In the genomic region with DNA sequence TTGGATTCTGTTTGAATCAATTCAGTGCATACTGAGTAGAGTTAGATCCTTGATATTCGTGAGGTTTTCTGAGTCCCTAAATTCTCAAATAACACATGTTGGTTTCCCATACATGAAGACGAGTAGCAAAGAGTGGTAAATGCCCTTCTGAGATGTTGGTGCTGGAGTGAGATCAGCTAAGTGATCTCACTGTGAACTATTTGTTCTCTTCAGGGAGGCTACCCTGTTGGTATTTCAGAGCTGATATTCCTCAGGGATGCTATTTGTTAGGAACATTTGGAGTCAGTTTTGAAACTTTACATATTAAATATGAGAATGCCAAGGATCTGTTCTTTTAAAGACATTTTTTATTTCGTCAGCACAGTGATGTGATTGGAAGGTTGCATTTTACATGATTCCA, we compare ENCODE assay signal across 14 cellular contexts. TPM values are rescaled to one million over a fixed set of nuclear protein-coding genes. Genes with fewer than 3 reads are reported as not detected.
DNase-seq lines count a peak whose midpoint lies in the region; ATAC-seq and TF ChIP-seq lines count a peak whose summit lies in the region.
"Had no signal": no experiment of that assay in that cellular context is flagged by ENCODE, and none has a peak within 500 bp of the region (broad histone marks: within the 10 kb centered on the region; RNA-seq: fewer than 3 reads in every experiment).

No MANE protein-coding gene starts in this region.

- H3K4me3 ChIP-seq in ACC112 (ENCODE audit: low read depth, low read length) (no peak overlapping the region), SK-N-SH (ENCODE audit: low read depth in 2 of 2, low read length in 1 of 2) (no peak overlapping the region), fibroblast of mammary gland (ENCODE audit: control insufficient read depth, low read depth, low read length) (no peak overlapping the region), parathyroid adenoma (ENCODE audit: low read depth, low read length) (no peak overlapping the region)
- H3K4me3 ChIP-seq: neural progenitor cell, SJCRH30, testis had no signal

- H3K27ac ChIP-seq in ACC112 (ENCODE audit: low read depth, low read length) (peak overlapping the region; percentile 47), SK-N-SH (ENCODE audit: low read depth in 2 of 2, low read length in 1 of 2) (peak overlapping the region; percentile 38 to 47; a peak in 3 of 4 replicates), parathyroid adenoma (peak overlapping the region; percentile 25)
- H3K27ac ChIP-seq: neural progenitor cell, SJCRH30, testis had no signal

- H3K4me1 ChIP-seq in ACC112 (ENCODE audit: control insufficient read depth, insufficient read depth, low read length, unreplicated experiment), result peaks cover 31% of the 10 kb centered on the region
- H3K4me1 ChIP-seq in SK-N-SH (ENCODE audit: control insufficient read depth in 1 of 2, insufficient read depth in 2 of 2, low read depth in 1 of 2, low read length in 1 of 2), result peaks cover 12 to 26% of the 10 kb centered on the region in 2 experiments
- H3K4me1 ChIP-seq in parathyroid adenoma, result peaks cover 47% of the 10 kb centered on the region
- H3K4me1 ChIP-seq: SJCRH30 had no signal

- ATAC-seq in GM18861 (IDR thresholded peaks at IDR 0.05; ENCODE audit: unreplicated experiment), result no peak

- H3K9ac ChIP-seq in SK-N-SH (no peak overlapping the region), parathyroid adenoma (no peak overlapping the region)
- H3K9ac ChIP-seq: neural progenitor cell had no signal

- no peak for TF ChIP-seq RAD21 in SK-N-SH (IDR thresholded peaks at IDR 0.05; ENCODE audit: low read length)

- POLR2A ChIA-PET in SK-N-SH (lab: Yijun Ruan, JAX), result no interaction called here

- no peak overlapping the region for H2AFZ ChIP-seq in ACC112 (ENCODE audit: low read length, unreplicated experiment)
- no peak overlapping the region for H2AFZ ChIP-seq in SK-N-SH (ENCODE audit: low read depth)
- H2AFZ ChIP-seq in parathyroid adenoma, result no peak overlapping the region
- H2AFZ ChIP-seq: neural progenitor cell had no signal

- H3K9me3 ChIP-seq in SK-N-SH (no peaks in the 10 kb centered on the region), parathyroid adenoma (ENCODE audit: control insufficient read depth, low read length) (no peaks in the 10 kb centered on the region)
- H3K9me3 ChIP-seq: SJCRH30, testis had no signal

- H3K9me2 ChIP-seq in SK-N-SH, result no peaks in the 10 kb centered on the region

- CTCF ChIA-PET in SK-N-SH (lab: Yijun Ruan, JAX), result interaction anchor here (0.8 to 3.1 kb wide), 4 partner anchors 8 to 167 kb away, joined by 3 to 10 read pairs (median 4); no protein-coding TSS in a partner anchor

- TF ChIP-seq EP300 in SK-N-SH (IDR thresholded peaks at IDR 0.05; ENCODE audit: borderline replicate concordance in 1 of 2, low read depth in 1 of 2, low read length in 1 of 2), result no peak

- no peak for DNase-seq in SK-N-SH
- DNase-seq in fibroblast of mammary gland (ENCODE audit: low read depth), result peak; percentile 40
- no peak for DNase-seq in central memory CD4-positive, alpha-beta T cell
- DNase-seq in dermis blood vessel endothelial cell, result no peak
- no peak for DNase-seq in SHP77 (lab: John Stamatoyannopoulos, UW)
- DNase-seq: activated CD4-positive, alpha-beta T cell treated with anti-CD3 and anti-CD28 coated beads, Interleukin-2, amount 50 U/mL, for 4 hours; NCI-H1092 treated with DMSO at 0.1 percent for 48 hours; NCI-H69; SJCRH30; testis had no signal

- H3K27me3 ChIP-seq in ACC112 (ENCODE audit: insufficient read depth, low read length) (no peaks in the 10 kb centered on the region), SK-N-SH (ENCODE audit: insufficient read depth) (no peaks in the 10 kb centered on the region), parathyroid adenoma (ENCODE audit: control insufficient read depth, insufficient read depth, low read length) (no peaks in the 10 kb centered on the region)
- H3K27me3 ChIP-seq: neural progenitor cell, SJCRH30, testis had no signal

- H3K4me2 ChIP-seq in SK-N-SH (peak overlapping the region; percentile 12; the same call in 1 of the 2 replicates), parathyroid adenoma (ENCODE audit: low read length) (no peak overlapping the region)
- H3K4me2 ChIP-seq: neural progenitor cell had no signal

- H3K36me3 ChIP-seq in ACC112 (ENCODE audit: insufficient read depth, low read length) (no peaks in the 10 kb centered on the region), SK-N-SH (replicated peaks in 1 of 2; ENCODE audit: control insufficient read depth in 1 of 2, insufficient read depth in 2 of 2, low read length in 1 of 2) (no peaks in the 10 kb centered on the region), parathyroid adenoma (ENCODE audit: control insufficient read depth, insufficient read depth, low read length) (no peaks in the 10 kb centered on the region)
- H3K36me3 ChIP-seq: neural progenitor cell, SJCRH30 had no signal

- 79% methylated on average over 3 of the region's 3 CpGs for WGBS in SK-N-SH (ENCODE audit: low lambda C conversion rate)

- peaks cover 21% of the 10 kb centered on the region for H3F3A ChIP-seq in SK-N-SH (replicated peaks; ENCODE audit: insufficient read depth)

- no peak for TF ChIP-seq CTCF in SK-N-SH (IDR thresholded peaks at IDR 0.05)
- no peak for TF ChIP-seq CTCF in fibroblast of mammary gland (conservative IDR thresholded peaks at IDR 0.05; ENCODE audit: control insufficient read depth, insufficient read depth, low read depth, low read length)
- TF ChIP-seq CTCF in parathyroid adenoma (IDR thresholded peaks at IDR 0.05), result no peak

- H4K20me1 ChIP-seq in SK-N-SH (ENCODE audit: insufficient read depth), result no peaks in the 10 kb centered on the region

- H3K79me2 ChIP-seq in ACC112 (ENCODE audit: control insufficient read depth, insufficient read depth, low read length, unreplicated experiment), result peaks cover 10% of the 10 kb centered on the region
- H3K79me2 ChIP-seq in SK-N-SH (ENCODE audit: insufficient read depth), result peaks cover 10% of the 10 kb centered on the region; the same call in 1 of the 2 replicates
- H3K79me2 ChIP-seq in parathyroid adenoma, result peaks cover 55% of the 10 kb centered on the region

TF ChIP-seq in SK-N-SH, 30 proteins besides CTCF, POLR2A, EP300 and RAD21:
- TF ChIP-seq SIN3A (IDR thresholded peaks at IDR 0.05; ENCODE audit: borderline replicate concordance, low read depth, low read length) (no peak), FOSL2 (IDR thresholded peaks at IDR 0.05; ENCODE audit: borderline replicate concordance, low read depth) (no peak), TEAD4 (IDR thresholded peaks at IDR 0.05; ENCODE audit: borderline replicate concordance, insufficient read depth) (no peak), GATA2 (CRISPR knock-in tag; IDR thresholded peaks at IDR 0.05) (no peak), FOXJ3 (CRISPR knock-in tag; IDR thresholded peaks at IDR 0.05) (no peak), NFIC (IDR thresholded peaks at IDR 0.05; ENCODE audit: borderline replicate concordance) (no peak), RXRA (IDR thresholded peaks at IDR 0.05; ENCODE audit: borderline replicate concordance, low read depth) (no peak), GABPA (IDR thresholded peaks at IDR 0.05; ENCODE audit: low read depth) (no peak), YY1 (IDR thresholded peaks at IDR 0.05; ENCODE audit: low read depth) (no peak)
- TF ChIP-seq, protein P1, sequence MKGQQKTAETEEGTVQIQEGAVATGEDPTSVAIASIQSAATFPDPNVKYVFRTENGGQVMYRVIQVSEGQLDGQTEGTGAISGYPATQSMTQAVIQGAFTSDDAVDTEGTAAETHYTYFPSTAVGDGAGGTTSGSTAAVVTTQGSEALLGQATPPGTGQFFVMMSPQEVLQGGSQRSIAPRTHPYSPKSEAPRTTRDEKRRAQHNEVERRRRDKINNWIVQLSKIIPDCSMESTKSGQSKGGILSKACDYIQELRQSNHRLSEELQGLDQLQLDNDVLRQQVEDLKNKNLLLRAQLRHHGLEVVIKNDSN (IDR thresholded peaks at IDR 0.05; ENCODE audit: borderline replicate concordance, low read depth), result no peak
- TF ChIP-seq, protein P2, sequence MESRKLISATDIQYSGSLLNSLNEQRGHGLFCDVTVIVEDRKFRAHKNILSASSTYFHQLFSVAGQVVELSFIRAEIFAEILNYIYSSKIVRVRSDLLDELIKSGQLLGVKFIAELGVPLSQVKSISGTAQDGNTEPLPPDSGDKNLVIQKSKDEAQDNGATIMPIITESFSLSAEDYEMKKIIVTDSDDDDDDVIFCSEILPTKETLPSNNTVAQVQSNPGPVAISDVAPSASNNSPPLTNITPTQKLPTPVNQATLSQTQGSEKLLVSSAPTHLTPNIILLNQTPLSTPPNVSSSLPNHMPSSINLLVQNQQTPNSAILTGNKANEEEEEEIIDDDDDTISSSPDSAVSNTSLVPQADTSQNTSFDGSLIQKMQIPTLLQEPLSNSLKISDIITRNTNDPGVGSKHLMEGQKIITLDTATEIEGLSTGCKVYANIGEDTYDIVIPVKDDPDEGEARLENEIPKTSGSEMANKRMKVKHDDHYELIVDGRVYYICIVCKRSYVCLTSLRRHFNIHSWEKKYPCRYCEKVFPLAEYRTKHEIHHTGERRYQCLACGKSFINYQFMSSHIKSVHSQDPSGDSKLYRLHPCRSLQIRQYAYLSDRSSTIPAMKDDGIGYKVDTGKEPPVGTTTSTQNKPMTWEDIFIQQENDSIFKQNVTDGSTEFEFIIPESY (IDR thresholded peaks at IDR 0.05; ENCODE audit: borderline replicate concordance, low read depth), result no peak
- TF ChIP-seq, protein P3, sequence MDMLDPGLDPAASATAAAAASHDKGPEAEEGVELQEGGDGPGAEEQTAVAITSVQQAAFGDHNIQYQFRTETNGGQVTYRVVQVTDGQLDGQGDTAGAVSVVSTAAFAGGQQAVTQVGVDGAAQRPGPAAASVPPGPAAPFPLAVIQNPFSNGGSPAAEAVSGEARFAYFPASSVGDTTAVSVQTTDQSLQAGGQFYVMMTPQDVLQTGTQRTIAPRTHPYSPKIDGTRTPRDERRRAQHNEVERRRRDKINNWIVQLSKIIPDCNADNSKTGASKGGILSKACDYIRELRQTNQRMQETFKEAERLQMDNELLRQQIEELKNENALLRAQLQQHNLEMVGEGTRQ (IDR thresholded peaks at IDR 0.05; ENCODE audit: borderline replicate concordance, low read depth, low read length), result no peak
TF ChIP-seq in SK-N-SH: peak in this region for 0.

RNA-seq across cellular contexts. Expression of a gene that starts 54.7 kb away (rescaled TPM):
- 8.5 and 9.5 TPM in 2 replicates for polyA plus RNA-seq in SK-N-SH (2012; rRNA removed)
- 5.2 and 7.2 TPM in 2 replicates for polyA plus RNA-seq in SK-N-SH (2012; cell fraction: cytosol; rRNA removed)
- 16.8 and 20.7 TPM in 2 replicates for polyA plus RNA-seq in SK-N-SH (2012; cell fraction: nucleus; rRNA removed)
- 15.5 and 19.6 TPM in 2 replicates for total RNA-seq in dermis blood vessel endothelial cell
